ENCODE assay signal across 34 cellular contexts in genomic region chr4:55896622-55897021, GRCh38.
"Had no signal": no experiment of that assay in that cellular context is flagged by ENCODE, and none has a peak within 500 bp of the region (broad histone marks: within the 10 kb centered on the region; RNA-seq: fewer than 3 reads in every experiment).

No MANE protein-coding gene starts in this region.

- H3K9me3 Mint-ChIP-seq: activated CD4-positive, alpha-beta memory T cell treated with anti-CD3 and anti-CD28 coated beads, Interleukin-2, amount 10 ng/mL, durations not matched to agents 7 days and 5 days; activated naive CD4-positive, alpha-beta T cell treated with anti-CD3 and anti-CD28 coated beads, Interleukin-2, amount 10 ng/mL, durations not matched to agents 7 days and 5 days; T-cell had no signal

- H3K4me3 ChIP-seq: body of pancreas, breast epithelium, Peyer's patch, SJSA1 had no signal

- FAIRE-seq: astrocyte had no signal

- H3K4me1 ChIP-seq: body of pancreas, breast epithelium, Peyer's patch, SJSA1 had no signal

- H3K27me3 ChIP-seq: body of pancreas, breast epithelium, Peyer's patch, SJSA1 had no signal

- H3K4me3 Mint-ChIP-seq: activated CD4-positive, alpha-beta memory T cell treated with anti-CD3 and anti-CD28 coated beads, Interleukin-2, amount 10 ng/mL, durations not matched to agents 7 days and 5 days; activated CD8-positive, alpha-beta memory T cell treated with anti-CD3 and anti-CD28 coated beads, Interleukin-2, amount 10 ng/mL, durations not matched to agents 7 days and 5 days; activated naive CD4-positive, alpha-beta T cell treated with anti-CD3 and anti-CD28 coated beads, Interleukin-2, amount 10 ng/mL, durations not matched to agents 7 days and 5 days; activated naive CD8-positive, alpha-beta T cell; T-cell; T-helper 17 cell had no signal

- ATAC-seq: activated CD8-positive, alpha-beta memory T cell treated with anti-CD3 and anti-CD28 coated beads, Interleukin-2, amount 10 ng/mL, durations not matched to agents 7 days and 5 days; body of pancreas; PC-3; SK-N-SH treated with all-trans-retinoic acid at 6 μM for 48 hours; T-cell; T-helper 17 cell had no signal

- H3K27me3 Mint-ChIP-seq: activated CD4-positive, alpha-beta memory T cell treated with anti-CD3 and anti-CD28 coated beads, Interleukin-2, amount 10 ng/mL, durations not matched to agents 7 days and 5 days; activated CD8-positive, alpha-beta memory T cell treated with anti-CD3 and anti-CD28 coated beads, Interleukin-2, amount 10 ng/mL, durations not matched to agents 7 days and 5 days; activated naive CD4-positive, alpha-beta T cell treated with anti-CD3 and anti-CD28 coated beads, Interleukin-2, amount 10 ng/mL, durations not matched to agents 7 days and 5 days; activated naive CD8-positive, alpha-beta T cell; T-cell; T-helper 17 cell had no signal

- H3K36me3 ChIP-seq: breast epithelium had no signal

- DNase-seq: activated CD4-positive, alpha-beta memory T cell treated with anti-CD3 and anti-CD28 coated beads, Interleukin-2, amount 10 ng/mL, durations not matched to agents 7 days and 5 days; activated CD4-positive, alpha-beta T cell treated with anti-CD3 and anti-CD28 coated beads for 1 hour; activated CD4-positive, alpha-beta T cell treated with anti-CD3 and anti-CD28 coated beads for 48 hours; activated CD4-positive, CD25-positive, alpha-beta regulatory T cell; activated CD8-positive, alpha-beta memory T cell treated with anti-CD3 and anti-CD28 coated beads for 24 hours; activated CD8-positive, alpha-beta memory T cell treated with anti-CD3 and anti-CD28 coated beads, Interleukin-2, amount 10 ng/mL, durations not matched to agents 7 days and 5 days; activated CD8-positive, alpha-beta memory T cell treated with anti-CD3 and anti-CD28 coated beads, Interleukin-2, amount 50 U/mL, for 48 hours; activated effector memory CD4-positive, alpha-beta T cell treated with Interleukin-2 at 50 U/mL for 16 hours; activated naive CD4-positive, alpha-beta T cell treated with anti-CD3 and anti-CD28 coated beads, Interleukin-2, amount 10 ng/mL, durations not matched to agents 7 days and 5 days; activated T-cell treated with anti-CD3 and anti-CD28 coated beads, Interleukin-2, amount 50 U/mL, for 48 hours; amygdala; body of pancreas; NCI-H1105; NCI-H1436; NCI-H1694; NCI-H1930; NCI-H2081 treated with DMSO at 0.1 percent for 48 hours; NCI-H345; NCI-H526; NCI-H748 treated with DMSO at 0.1 percent for 48 hours; NK-92 treated with Interleukin-12 subunit alpha and Interleukin-12 subunit beta, amount 100 ng/mL, for 24 hours; PC-3; Peyer's patch; RPMI8226; SHP77 treated with DMSO at 0.1 percent for 48 hours; T-cell; T-helper 17 cell; T1000; WERI-Rb-1 had no signal

- H3K27ac ChIP-seq: body of pancreas, breast epithelium, Peyer's patch, SJSA1, WERI-Rb-1 had no signal

- H3K9me3 ChIP-seq: body of pancreas, breast epithelium, Peyer's patch, SJSA1 had no signal

- H3K27ac Mint-ChIP-seq: activated CD4-positive, alpha-beta memory T cell treated with anti-CD3 and anti-CD28 coated beads, Interleukin-2, amount 10 ng/mL, durations not matched to agents 7 days and 5 days; activated CD8-positive, alpha-beta memory T cell treated with anti-CD3 and anti-CD28 coated beads, Interleukin-2, amount 10 ng/mL, durations not matched to agents 7 days and 5 days; activated naive CD4-positive, alpha-beta T cell treated with anti-CD3 and anti-CD28 coated beads, Interleukin-2, amount 10 ng/mL, durations not matched to agents 7 days and 5 days; activated naive CD8-positive, alpha-beta T cell; T-helper 17 cell had no signal
